Comparison of ENCODE assay signal across 8 cellular contexts in genomic region chrX:39261446-39262147, GRCh38.
A peak's percentile ranks its signal among the peaks of the same experiment; 100 is the strongest.
DNase-seq lines count a peak whose midpoint lies in the region; ATAC-seq and TF ChIP-seq lines count a peak whose summit lies in the region.

No MANE protein-coding gene starts in this region.

- H3K27me3 Mint-ChIP-seq in activated T-cell treated with anti-CD3 and anti-CD28 coated beads, Interleukin-2, amount 50 U/mL, for 72 hours (ENCODE audit: low read depth) = no peaks in the 10 kb centered on the region

- H2BK12ac ChIP-seq in neuronal stem cell (ENCODE audit: low read length) = no peak overlapping the region

- no peak overlapping the region for H3K27ac ChIP-seq in SJSA1
- no peak overlapping the region for H3K27ac ChIP-seq in neuronal stem cell (replicated peaks; ENCODE audit: low read length)

- no peak overlapping the region for H2AFZ ChIP-seq in neuronal stem cell (ENCODE audit: low read length)

- H3K4me2 ChIP-seq in neuronal stem cell (ENCODE audit: insufficient read depth, low read length, poor library complexity, severe bottlenecking) = no peak overlapping the region

- no peak overlapping the region for H4K8ac ChIP-seq in neuronal stem cell (ENCODE audit: low read depth, low read length)

- H3K9me3 ChIP-seq in SJSA1 (replicated peaks) (no peaks in the 10 kb centered on the region), neuronal stem cell (replicated peaks in 1 of 2; ENCODE audit: control insufficient read depth in 2 of 2, insufficient read depth in 1 of 2, low read depth in 1 of 2, low read length in 2 of 2) (no peaks in the 10 kb centered on the region)

- DNase-seq in activated T-cell treated with anti-CD3 and anti-CD28 coated beads, Interleukin-2, amount 50 U/mL, for 72 hours = peak in 1 of 2 donors; percentile 38
- DNase-seq in activated T-cell treated with anti-CD3 and anti-CD28 coated beads, Interleukin-2, amount 50 U/mL, for 1 hour = no peak
- DNase-seq in KG1 (lab: John Stamatoyannopoulos, UW) (peak; percentile 2), SJSA1 (ENCODE audit: low read depth in 1 of 2, low spot score in 2 of 2) (peak; percentile 40 to 41), epithelial cell of esophagus (ENCODE audit: low read depth) (peak; percentile 67), neuronal stem cell (ENCODE audit: low spot score) (peak; percentile 4)

- H3K4me3 ChIP-seq in SJSA1 = no peak overlapping the region
- H3K4me3 ChIP-seq in epithelial cell of esophagus (ENCODE audit: low read length) = no peak overlapping the region
- H3K4me3 ChIP-seq in neuronal stem cell (ENCODE audit: low read length in 2 of 2) = no peak overlapping the region

- H3K4me1 Mint-ChIP-seq in activated T-cell treated with anti-CD3 and anti-CD28 coated beads, Interleukin-2, amount 50 U/mL, for 72 hours (ENCODE audit: low read depth) = peaks cover 48% of the 10 kb centered on the region

- TF ChIP-seq CTCF in epithelial cell of esophagus (IDR thresholded peaks at IDR 0.05; ENCODE audit: insufficient read depth, low read depth, low read length, missing control alignments) = peak; percentile 45

- no peak overlapping the region for H2AK5ac ChIP-seq in neuronal stem cell (ENCODE audit: low read depth, low read length)

- no peak overlapping the region for H4K91ac ChIP-seq in neuronal stem cell (ENCODE audit: low read depth, low read length, poor library complexity)

- H3K27me3 ChIP-seq in SJSA1 (replicated peaks) (no peaks in the 10 kb centered on the region), neuronal stem cell (ENCODE audit: control insufficient read depth in 3 of 3, insufficient read depth in 3 of 3, low read depth in 1 of 3, low read length in 3 of 3) (no peaks in the 10 kb centered on the region)

- WGBS in neuronal stem cell (ENCODE audit: extremely low coverage in 2 of 2, insufficient read length in 2 of 2, insufficient replicate concordance in 1 of 2), 2 donors = no CpG with 5 or more reads among the region's 1 CpG

- H3K18ac ChIP-seq in neuronal stem cell (ENCODE audit: low read length) = no peak overlapping the region

- H3K27ac Mint-ChIP-seq in activated T-cell treated with anti-CD3 and anti-CD28 coated beads, Interleukin-2, amount 50 U/mL, for 72 hours = peak overlapping the region; percentile 38

- peaks cover 2 to 5% of the 10 kb centered on the region in 2 donors for H3K36me3 Mint-ChIP-seq in activated T-cell treated with anti-CD3 and anti-CD28 coated beads, Interleukin-2, amount 50 U/mL, for 72 hours (ENCODE audit: insufficient read depth in 2 of 2)

- H3K4me3 Mint-ChIP-seq in activated T-cell treated with anti-CD3 and anti-CD28 coated beads, Interleukin-2, amount 50 U/mL, for 72 hours = peak overlapping the region in 1 of 2 donors; percentile 27

- H3K9me3 Mint-ChIP-seq in activated T-cell treated with anti-CD3 and anti-CD28 coated beads, Interleukin-2, amount 50 U/mL, for 72 hours = peaks cover 2 to 5% of the 10 kb centered on the region in 2 donors

- H3K79me1 ChIP-seq in neuronal stem cell (ENCODE audit: low read depth, low read length) = no peaks in the 10 kb centered on the region

- H3K23ac ChIP-seq in neuronal stem cell (ENCODE audit: low read depth, low read length, poor library complexity) = no peak overlapping the region

- no peak overlapping the region for H3K4ac ChIP-seq in neuronal stem cell (ENCODE audit: low read length)

- H3K14ac ChIP-seq in neuronal stem cell (ENCODE audit: low read length) = no peak overlapping the region

- H3K4me1 ChIP-seq in SJSA1 (replicated peaks) (peaks cover 7% of the 10 kb centered on the region; the same call in 1 of the 2 replicates), neuronal stem cell (ENCODE audit: control insufficient read depth in 2 of 2, insufficient read depth in 1 of 2, low read depth in 1 of 2, low read length in 2 of 2) (no peaks in the 10 kb centered on the region)

- ATAC-seq in activated T-cell treated with anti-CD3 and anti-CD28 coated beads, Interleukin-2, amount 50 U/mL, for 72 hours (replicated peaks in 1 of 2) = peak; percentile 56 to 74
- no peak for ATAC-seq in HG02798 (IDR thresholded peaks at IDR 0.05; ENCODE audit: poor library complexity, unreplicated experiment)
- no peak for ATAC-seq in GM18868 (IDR thresholded peaks at IDR 0.05; ENCODE audit: unreplicated experiment)

- no peak overlapping the region for H3K9ac ChIP-seq in neuronal stem cell (ENCODE audit: low read depth, low read length, poor library complexity)

- no peak overlapping the region for H2BK120ac ChIP-seq in neuronal stem cell (ENCODE audit: low read depth, low read length)

- H2BK5ac ChIP-seq in neuronal stem cell (ENCODE audit: low read length) = no peak overlapping the region

- no peak overlapping the region for H2BK15ac ChIP-seq in neuronal stem cell (ENCODE audit: low read length)

- H3K36me3 ChIP-seq in SJSA1 = no peaks in the 10 kb centered on the region
- no peaks in the 10 kb centered on the region for H3K36me3 ChIP-seq in neuronal stem cell (replicated peaks in 1 of 2; ENCODE audit: control insufficient read depth in 2 of 2, insufficient read depth in 2 of 2, low read length in 2 of 2)

Comparison
In these comparisons a context has a peak if more than half of its experiments do, and no peak if none do; other contexts are left out.
1. ATAC-seq: peak in activated T-cell treated with anti-CD3 and anti-CD28 coated beads, Interleukin-2, amount 50 U/mL, for 72 hours (2 of 2); none in HG02798 (single experiment) and GM18868 (single experiment).